19 cellular contexts compared by ENCODE assay signal in genomic region chr7:154474903-154475520, GRCh38.
"Had no signal": no experiment of that assay in that cellular context is flagged by ENCODE, and none has a peak within 500 bp of the region (broad histone marks: within the 10 kb centered on the region; RNA-seq: fewer than 3 reads in every experiment).

No MANE protein-coding gene starts in this region.

- FAIRE-seq: islet of Langerhans had no signal

- H3K36me3 ChIP-seq: lower lobe of right lung, transverse colon, uterus had no signal

- H3K4me3 ChIP-seq: hepatocyte, lower lobe of right lung, transverse colon, uterus had no signal

- H3K4me2 ChIP-seq: hepatocyte had no signal

- H3K36me3 Mint-ChIP-seq: activated naive CD8-positive, alpha-beta T cell; natural killer cell treated with Interleukin-12 subunit alpha and Interleukin-12 subunit beta and Interleukin-15 and Interleukin-18, amount 100 ng/mL, for 72 hours had no signal

- H3K4me3 Mint-ChIP-seq: activated CD4-positive, alpha-beta T cell treated with anti-CD3 and anti-CD28 coated beads for 36 hours; activated naive CD8-positive, alpha-beta T cell; effector memory CD8-positive, alpha-beta T cell; natural killer cell treated with Interleukin-12 subunit alpha and Interleukin-12 subunit beta and Interleukin-15 and Interleukin-18, amount 100 ng/mL, for 72 hours; WTC11 had no signal

- H3K27ac ChIP-seq: hepatocyte, lower lobe of right lung, transverse colon, uterus had no signal

- H2AFZ ChIP-seq: hepatocyte had no signal

- H3K9me3 ChIP-seq: lower lobe of right lung, transverse colon, uterus had no signal

- H3K27me3 Mint-ChIP-seq: activated CD4-positive, alpha-beta T cell treated with anti-CD3 and anti-CD28 coated beads for 36 hours; activated naive CD8-positive, alpha-beta T cell; effector memory CD8-positive, alpha-beta T cell; natural killer cell treated with Interleukin-12 subunit alpha and Interleukin-12 subunit beta and Interleukin-15 and Interleukin-18, amount 100 ng/mL, for 72 hours had no signal

- ATAC-seq: activated CD4-positive, alpha-beta T cell treated with anti-CD3 and anti-CD28 coated beads for 36 hours; effector memory CD8-positive, alpha-beta T cell; left colon; lower lobe of right lung; natural killer cell treated with Interleukin-12 subunit alpha and Interleukin-12 subunit beta and Interleukin-15 and Interleukin-18, amount 100 ng/mL, for 72 hours; WTC11 had no signal

- H3K27me3 ChIP-seq: hepatocyte, transverse colon, uterus had no signal

- DNase-seq: activated CD4-positive, alpha-beta T cell treated with anti-CD3 and anti-CD28 coated beads for 36 hours; activated CD4-positive, alpha-beta T cell treated with anti-CD3 and anti-CD28 coated beads, Interleukin-2, amount 50 U/mL, for 48 hours; activated T-cell treated with anti-CD3 and anti-CD28 coated beads for 4 hours; dermis blood vessel endothelial cell; effector memory CD8-positive, alpha-beta T cell; foreskin fibroblast; left colon; lower lobe of right lung; posterior cingulate gyrus; stimulated activated CD4-positive, alpha-beta T cell treated with anti-CD3 and anti-CD28 coated beads, Interleukin-12 subunit alpha, Interleukin-12 subunit beta, amount 100 ng/mL, for 4 hours; stimulated activated CD4-positive, alpha-beta T cell treated with anti-CD3 and anti-CD28 coated beads, Interleukin-1b, Interleukin-23, amount 100 ng/mL, for 48 hours; stimulated activated naive CD4-positive, alpha-beta T cell treated with Interleukin-2 at 50 U/mL for 16 hours; transverse colon; uterus had no signal

- H3K79me2 ChIP-seq: hepatocyte had no signal

- H3K27ac Mint-ChIP-seq: activated CD4-positive, alpha-beta T cell treated with anti-CD3 and anti-CD28 coated beads for 36 hours; activated naive CD8-positive, alpha-beta T cell; effector memory CD8-positive, alpha-beta T cell; natural killer cell treated with Interleukin-12 subunit alpha and Interleukin-12 subunit beta and Interleukin-15 and Interleukin-18, amount 100 ng/mL, for 72 hours; WTC11 had no signal

- H3K4me1 ChIP-seq: lower lobe of right lung, transverse colon, uterus had no signal

- H3K4me1 Mint-ChIP-seq: activated CD4-positive, alpha-beta T cell treated with anti-CD3 and anti-CD28 coated beads for 36 hours; WTC11 had no signal
